25 cellular contexts compared by ENCODE assay signal in genomic region chr6:101348816-101349215, GRCh38. TPM values are rescaled to one million over a fixed set of nuclear protein-coding genes. Genes with fewer than 3 reads are reported as not detected.
"Had no signal": no experiment of that assay in that cellular context is flagged by ENCODE, and none has a peak within 500 bp of the region (broad histone marks: within the 10 kb centered on the region; RNA-seq: fewer than 3 reads in every experiment).

No MANE protein-coding gene starts in this region.

- H3K36me3 ChIP-seq: neutrophil, pancreas, prostate gland, right lobe of liver, sigmoid colon, stomach, suprapubic skin, tibial artery, transverse colon, vagina had no signal

- H3K27me3 ChIP-seq: neutrophil, pancreas, right lobe of liver, sigmoid colon, stomach, suprapubic skin, testis, tibial artery, transverse colon, vagina had no signal

- H3K27ac ChIP-seq: neutrophil, pancreas, prostate gland, right lobe of liver, sigmoid colon, stomach, suprapubic skin, testis, tibial artery, transverse colon, vagina had no signal

- DNase-seq: naive B cell; naive thymus-derived CD8-positive, alpha-beta T cell; nephron progenitor cell; pancreas; right cardiac atrium; right lobe of liver; sigmoid colon; small intestine; stimulated activated CD4-positive, alpha-beta T cell treated with anti-CD3 and anti-CD28 coated beads, Interleukin-15, amount 100 ng/mL, for 24 hours; stimulated activated CD4-positive, alpha-beta T cell treated with anti-CD3 and anti-CD28 coated beads, Interleukin-2, amount 100 ng/mL, for 24 hours; stimulated activated CD4-positive, alpha-beta T cell treated with anti-CD3 and anti-CD28 coated beads, Interleukin-2, amount 100 ng/mL, for 48 hours; stimulated activated CD4-positive, alpha-beta T cell treated with anti-CD3 and anti-CD28 coated beads, Interleukin-4, amount 100 ng/mL, for 4 hours; stimulated activated naive B cell treated with anti-CD40 and anti-IgM and Interleukin-4, amounts not matched to agents 10 μg/mL and 1 μg/mL and 100 μg/mL, for 72 hours; stimulated activated naive CD4-positive, alpha-beta T cell treated with Interleukin-2 at 50 U/mL for 16 hours; stomach; testis; tibial artery; transverse colon had no signal

- H3K4me3 ChIP-seq: pancreas, prostate gland, right lobe of liver, sigmoid colon, stomach, suprapubic skin, testis, tibial artery, transverse colon, vagina had no signal

- ATAC-seq: naive thymus-derived CD8-positive, alpha-beta T cell; natural killer cell treated with Interleukin-12 subunit alpha and Interleukin-12 subunit beta and Interleukin-15 and Interleukin-18, amount 100 ng/mL, for 72 hours; pancreas; right cardiac atrium; right lobe of liver; stimulated activated effector memory CD8-positive, alpha-beta T cell treated with anti-CD3 and anti-CD28 coated beads, Interleukin-12 subunit alpha, Interleukin-12 subunit beta, amount 100 ng/mL, for 72 hours; stimulated activated naive B cell treated with anti-CD40 and anti-IgM and Interleukin-4, amounts not matched to agents 10 μg/mL and 1 μg/mL and 100 μg/mL, for 72 hours had no signal

- H3K9me3 ChIP-seq: neutrophil, pancreas, prostate gland, right lobe of liver, stomach, suprapubic skin, testis, tibial artery, transverse colon, vagina had no signal

- H3K4me1 ChIP-seq: pancreas, prostate gland, right lobe of liver, sigmoid colon, stomach, suprapubic skin, testis, tibial artery, transverse colon, vagina had no signal

RNA-seq across cellular contexts. Expression of gene GRIK2, which starts 44.7 kb away (rescaled TPM):
- total RNA-seq: naive thymus-derived CD8-positive, alpha-beta T cell; natural killer cell treated with Interleukin-12 subunit alpha and Interleukin-12 subunit beta and Interleukin-15 and Interleukin-18, amount 100 ng/mL, for 72 hours; pulmonary artery endothelial cell had no signal
- polyA plus RNA-seq: naive thymus-derived CD8-positive, alpha-beta T cell had no signal
